Comparison of ENCODE assay signal across 25 cellular contexts in genomic region chr13:109454167-109454917, GRCh38.
DNase-seq lines count a peak whose midpoint lies in the region; ATAC-seq, FAIRE-seq and TF ChIP-seq lines count a peak whose summit lies in the region.
"Had no signal": no experiment of that assay in that cellular context is flagged by ENCODE, and none has a peak within 500 bp of the region (broad histone marks: within the 10 kb centered on the region; RNA-seq: fewer than 3 reads in every experiment).

No MANE protein-coding gene starts in this region.

- H3K9ac ChIP-seq in fibroblast of lung (ENCODE audit: insufficient read depth, low read length): no peak overlapping the region

- H3K27ac ChIP-seq in fibroblast of lung (ENCODE audit: insufficient read depth, low read length) (peak overlapping the region; percentile 23), pancreas (no peak overlapping the region), WERI-Rb-1 (no peak overlapping the region)
- H3K27ac ChIP-seq: RWPE1, spleen had no signal

- H3K36me3 ChIP-seq in fibroblast of lung (ENCODE audit: control insufficient read depth, insufficient read depth, low read length) (no peaks in the 10 kb centered on the region), pancreas (no peaks in the 10 kb centered on the region), WERI-Rb-1 (no peaks in the 10 kb centered on the region)
- H3K36me3 ChIP-seq: spleen had no signal

- no peak overlapping the region for H2AFZ ChIP-seq in fibroblast of lung (ENCODE audit: low read length)

- H4K20me1 ChIP-seq in fibroblast of lung (ENCODE audit: control insufficient read depth, extremely low read depth, insufficient read depth, low read length): no peaks in the 10 kb centered on the region

- H3K79me2 ChIP-seq in fibroblast of lung (ENCODE audit: control insufficient read depth, insufficient read depth, low read length): no peaks in the 10 kb centered on the region

- peak; percentile 77 for FAIRE-seq in pancreas (lab: Jason Lieb, UNC)
- FAIRE-seq: kidney had no signal

- DNase-seq in AG09319 (ENCODE audit: extremely low read depth, low read depth): peak; percentile 24
- peak; percentile 4 for DNase-seq in LHCN-M2 (ENCODE audit: low read depth)
- DNase-seq in fibroblast of lung (ENCODE audit: low read depth in 2 of 2): peak; percentile 9 to 60
- DNase-seq in pancreas: no peak
- no peak for DNase-seq in WERI-Rb-1
- DNase-seq: activated CD4-positive, alpha-beta T cell treated with anti-CD3 and anti-CD28 coated beads for 48 hours; activated CD8-positive, alpha-beta memory T cell treated with anti-CD3 and anti-CD28 coated beads, Interleukin-2, amount 50 U/mL, for 4 hours; activated effector memory CD4-positive, alpha-beta T cell treated with anti-CD3 and anti-CD28 coated beads, Interleukin-2, amount 50 U/mL, for 16 hours; DND-41; endodermal cell; Karpas-422; kidney; mesendoderm; natural killer cell; NCI-H1105; NCI-H2081 treated with DMSO at 0.1 percent for 48 hours; NCI-H446 treated with DMSO at 0.1 percent for 48 hours; NK-92 treated with Interleukin-12 subunit alpha and Interleukin-12 subunit beta, amount 100 ng/mL, for 24 hours; spleen; substantia nigra; SW 1271 had no signal

- H3K9me3 ChIP-seq in fibroblast of lung (ENCODE audit: control insufficient read depth, insufficient read depth, low read depth, low read length) (no peaks in the 10 kb centered on the region), pancreas (no peaks in the 10 kb centered on the region), WERI-Rb-1 (ENCODE audit: severe bottlenecking) (peaks cover 2% of the 10 kb centered on the region)
- H3K9me3 ChIP-seq: spleen had no signal

- H3K4me3 ChIP-seq in fibroblast of lung (replicated peaks in 1 of 4; ENCODE audit: control extremely low read depth in 1 of 4, insufficient read depth in 1 of 4, low read depth in 3 of 4, low read length in 4 of 4) (no peak overlapping the region), pancreas (no peak overlapping the region), WERI-Rb-1 (ENCODE audit: low read depth, low read length) (no peak overlapping the region)
- H3K4me3 ChIP-seq: spleen had no signal

- no peak overlapping the region for H3K4me2 ChIP-seq in fibroblast of lung (ENCODE audit: extremely low read depth, insufficient read depth, low read length)

- intact Hi-C loops in pancreas (cut with DNase I): no loop called here

- H3K4me1 ChIP-seq in fibroblast of lung (ENCODE audit: control insufficient read depth, extremely low read depth, insufficient read depth, low read length): peaks cover 3% of the 10 kb centered on the region
- H3K4me1 ChIP-seq in pancreas: no peaks in the 10 kb centered on the region
- H3K4me1 ChIP-seq: spleen had no signal

- H3K27me3 ChIP-seq in fibroblast of lung (ENCODE audit: control insufficient read depth, insufficient read depth, low read length): no peaks in the 10 kb centered on the region
- H3K27me3 ChIP-seq in pancreas: no peaks in the 10 kb centered on the region
- H3K27me3 ChIP-seq in WERI-Rb-1 (ENCODE audit: insufficient read depth, low read depth, severe bottlenecking): no peaks in the 10 kb centered on the region

- ATAC-seq in pancreas (no peak), HG02623 (IDR thresholded peaks at IDR 0.05; ENCODE audit: unreplicated experiment) (no peak), HG02938 (IDR thresholded peaks at IDR 0.05; ENCODE audit: unreplicated experiment) (no peak), GM21723 (IDR thresholded peaks at IDR 0.05; ENCODE audit: unreplicated experiment) (no peak)
- ATAC-seq: natural killer cell had no signal

- TF ChIP-seq CTCF in AG09319 (IDR thresholded peaks at IDR 0.05; ENCODE audit: low read depth, low read length) (no peak), fibroblast of lung (conservative IDR thresholded peaks at IDR 0.05 in 1 of 2, IDR thresholded peaks at IDR 0.05 in 1 of 2; ENCODE audit: low read depth in 1 of 2, low read length in 2 of 2) (no peak), pancreas (IDR thresholded peaks at IDR 0.05) (no peak), WERI-Rb-1 (IDR thresholded peaks at IDR 0.05; ENCODE audit: low read depth, low read length) (no peak)

- WGBS in pancreas, 2 donors: 72 to 82% methylated on average over 4 of the region's 4 CpGs

Comparison
In these comparisons a context has a peak if more than half of its experiments do, and no peak if none do; other contexts are left out.
1. DNase-seq: peak in AG09319 (single experiment), LHCN-M2 (single experiment) and fibroblast of lung (2 of 2); none in pancreas (0 of 6) and WERI-Rb-1 (single experiment).